Comparison of ENCODE assay signal across 22 cellular contexts in genomic region chr1:16020325-16020724, GRCh38. TPM values are rescaled to one million over a fixed set of nuclear protein-coding genes. Genes with fewer than 3 reads are reported as not detected.
DNase-seq lines count a peak whose midpoint lies in the region; ATAC-seq and TF ChIP-seq lines count a peak whose summit lies in the region.
"Had no signal": no experiment of that assay in that cellular context is flagged by ENCODE, and none has a peak within 500 bp of the region (broad histone marks: within the 10 kb centered on the region; RNA-seq: fewer than 3 reads in every experiment).

No MANE protein-coding gene starts in this region.

- TF ChIP-seq RAD21 in IMR-90 (IDR thresholded peaks at IDR 0.05; ENCODE audit: low read length) = no peak

- H3K4me1 ChIP-seq in IMR-90 (ENCODE audit: control insufficient read depth, insufficient read depth, low read length) = peaks cover 23% of the 10 kb centered on the region
- peaks cover 51% of the 10 kb centered on the region for H3K4me1 ChIP-seq in osteoblast (ENCODE audit: insufficient read depth, low read length)
- H3K4me1 ChIP-seq in thoracic aorta (ENCODE audit: control insufficient read depth in 1 of 2, low read depth in 2 of 2) = peaks cover 20 to 45% of the 10 kb centered on the region in 2 donors

- H2BK120ac ChIP-seq in IMR-90 (ENCODE audit: low read depth, low read length) = peak overlapping the region; percentile 40; the same call in 1 of the 2 replicates

- 0 out of 3 replicates have a peak overlapping the region, but pooled peaks have one; percentile 2 for H2BK15ac ChIP-seq in IMR-90 (ENCODE audit: low read depth, low read length)

- H3K27me3 ChIP-seq in IMR-90 (ENCODE audit: control insufficient read depth, insufficient read depth, low read length) (peaks cover 2% of the 10 kb centered on the region; the same call in 1 of the 2 replicates), osteoblast (ENCODE audit: insufficient read depth, low read length) (no peaks in the 10 kb centered on the region), thoracic aorta (replicated peaks; ENCODE audit: insufficient read depth) (no peaks in the 10 kb centered on the region)
- H3K27me3 ChIP-seq: left lung had no signal

- H4K20me1 ChIP-seq in IMR-90 (ENCODE audit: insufficient read depth, low read length) = no peaks in the 10 kb centered on the region
- no peaks in the 10 kb centered on the region for H4K20me1 ChIP-seq in osteoblast (ENCODE audit: insufficient read depth, low read length)

- CTCF ChIA-PET in IMR-90 (lab: Yijun Ruan, JAX) = no interaction called here

- no TSS peak for BruUV-seq in IMR-90 (replicated peaks; lab: Mats Ljungman, UMichigan)

- in situ Hi-C loops in IMR-90 (cut with MboI; ENCODE audit: low sequenced_read_pairs) = no loop called here

- no peak overlapping the region for H3K56ac ChIP-seq in IMR-90 (ENCODE audit: extremely low read depth, insufficient read depth, low read length)

- H2AFZ ChIP-seq in IMR-90 (replicated peaks; ENCODE audit: low read length, poor library complexity) = peak overlapping the region; percentile 59
- peak overlapping the region; percentile 7 for H2AFZ ChIP-seq in osteoblast (ENCODE audit: low read length)

- H3K9me1 ChIP-seq in IMR-90 (ENCODE audit: insufficient read depth, low read length) = peaks cover 3% of the 10 kb centered on the region

- H3K9me3 ChIP-seq in IMR-90 (ENCODE audit: control insufficient read depth, insufficient read depth, low read length) (no peaks in the 10 kb centered on the region), osteoblast (ENCODE audit: low read depth, low read length) (no peaks in the 10 kb centered on the region), thoracic aorta (no peaks in the 10 kb centered on the region)
- H3K9me3 ChIP-seq: left lung had no signal

- dilution Hi-C loops in IMR-90 (cut with HindIII; ENCODE audit: low sequenced_read_pairs, unreplicated experiment) = no loop called here

- H3K18ac ChIP-seq in IMR-90 (ENCODE audit: low read depth, low read length) = no peak overlapping the region

- H3K23ac ChIP-seq in IMR-90 (ENCODE audit: low read depth, low read length) = no peak overlapping the region

- H2BK5ac ChIP-seq in IMR-90 (ENCODE audit: low read depth, low read length, poor library complexity, severe bottlenecking) = no peak overlapping the region

- WGBS in IMR-90 (ENCODE audit: extremely low coverage in 2 of 2, insufficient read length in 1 of 2), 2 experiments = no CpG with 5 or more reads among the region's 6 CpGs

- peaks cover 10% of the 10 kb centered on the region for H3K79me2 ChIP-seq in osteoblast (ENCODE audit: insufficient read depth, low read length)

- TF ChIP-seq CTCF in IMR-90 (conservative IDR thresholded peaks at IDR 0.05; ENCODE audit: low read depth, low read length) (no peak), osteoblast (IDR thresholded peaks at IDR 0.05; ENCODE audit: extremely low read depth, low read depth, low read length) (no peak), thoracic aorta (IDR thresholded peaks at IDR 0.05) (no peak)

- H3K27ac ChIP-seq in IMR-90 (ENCODE audit: insufficient read depth, low read length) (no peak overlapping the region), osteoblast (ENCODE audit: low read depth, low read length) (peak overlapping the region; percentile 97), thoracic aorta (peak overlapping the region; percentile 97 to 100)
- H3K27ac ChIP-seq: left lung had no signal

- intact Hi-C loops in IMR-90 (cut with micrococcal nuclease) = no loop called here
- intact Hi-C loops in Right ventricle myocardium superior (cut with DNase I) = no loop called here

- no peak for TF ChIP-seq POLR2A in IMR-90 (IDR thresholded peaks at IDR 0.05; ENCODE audit: low read depth, low read length)

- no peak overlapping the region for H2BK20ac ChIP-seq in IMR-90 (ENCODE audit: low read depth, low read length)

- peak overlapping the region; percentile 9; the same call in 1 of the 2 replicates for H4K91ac ChIP-seq in IMR-90 (ENCODE audit: insufficient read depth, low read depth, low read length)

- H3K4ac ChIP-seq in IMR-90 (ENCODE audit: low read depth, low read length) = peak overlapping the region; percentile 72

- no peak for ATAC-seq in IMR-90 (ENCODE audit: low read depth)
- peak; percentile 2 for ATAC-seq in Right ventricle myocardium superior (ENCODE audit: poor library complexity)
- ATAC-seq in thoracic aorta (ENCODE audit: insufficient number of reproducible peaks, low FRiP score, low read depth) = no peak
- ATAC-seq in HG03469 (IDR thresholded peaks at IDR 0.05; ENCODE audit: unreplicated experiment) = no peak
- no peak for ATAC-seq in GM19328 (IDR thresholded peaks at IDR 0.05; ENCODE audit: unreplicated experiment)
- no peak for ATAC-seq in GM18517 (IDR thresholded peaks at IDR 0.05; ENCODE audit: unreplicated experiment)
- ATAC-seq in HG03039 (IDR thresholded peaks at IDR 0.05; ENCODE audit: unreplicated experiment) = no peak
- ATAC-seq: CD8-positive, alpha-beta T cell; left lung had no signal

- H3K9ac ChIP-seq in IMR-90 (ENCODE audit: low read depth, low read length) = no peak overlapping the region

- POLR2A ChIA-PET in IMR-90 (lab: Charles Lee; ENCODE audit: unreplicated experiment) = no interaction called here

- peak overlapping the region; percentile 83 for H2AK5ac ChIP-seq in IMR-90 (ENCODE audit: low read depth, low read length)

- no peak for DNase-seq in IMR-90
- DNase-seq in Right ventricle myocardium superior = peak; percentile 62
- DNase-seq in osteoblast (ENCODE audit: insufficient read length, low spot score, missing footprints) = peak; percentile 85
- no peak for DNase-seq in thoracic aorta (ENCODE audit: low spot score)
- DNase-seq: activated CD4-positive, alpha-beta T cell treated with anti-CD3 and anti-CD28 coated beads for 48 hours; activated effector memory CD4-positive, alpha-beta T cell treated with Interleukin-2 at 50 U/mL for 16 hours; CD8-positive, alpha-beta T cell; erythroblast; Kasumi-1; NCI-H1105; NCI-H2081 treated with DMSO at 0.1 percent for 48 hours; NCI-H510A; small intestine; stimulated activated CD4-positive, alpha-beta T cell treated with anti-CD3 and anti-CD28 coated beads, Interleukin-4, amount 100 ng/mL, for 4 hours had no signal

- H3K4me2 ChIP-seq in IMR-90 (ENCODE audit: low read depth, low read length) (no peak overlapping the region), osteoblast (ENCODE audit: insufficient read depth, low read length) (no peak overlapping the region)

- no peaks in the 10 kb centered on the region for H3K36me3 ChIP-seq in IMR-90 (ENCODE audit: control insufficient read depth, insufficient read depth, low read length)
- H3K36me3 ChIP-seq in osteoblast (ENCODE audit: insufficient read depth, low read length) = no peaks in the 10 kb centered on the region
- H3K36me3 ChIP-seq in thoracic aorta = peaks cover 4% of the 10 kb centered on the region
- H3K36me3 ChIP-seq: left lung had no signal

- H3K4me3 ChIP-seq in IMR-90 (ENCODE audit: insufficient read depth, low read depth, low read length) = no peak overlapping the region
- H3K4me3 ChIP-seq in osteoblast (ENCODE audit: insufficient read depth, low read length) = no peak overlapping the region
- H3K4me3 ChIP-seq in thoracic aorta = no peak overlapping the region
- H3K4me3 ChIP-seq: left lung had no signal

- H3K14ac ChIP-seq in IMR-90 (replicated peaks; ENCODE audit: low read depth, low read length) = peak overlapping the region; percentile 62

- H2AK9ac ChIP-seq in IMR-90 (replicated peaks; ENCODE audit: low read depth, low read length, poor library complexity) = peak overlapping the region; percentile 68

- H4K8ac ChIP-seq in IMR-90 (ENCODE audit: low read depth in 2 of 2, low read length in 2 of 2) = peak overlapping the region in 1 of 2 experiments; percentile 26; a peak in 1 of 4 replicates

- no peak overlapping the region for H4K5ac ChIP-seq in IMR-90 (ENCODE audit: low read depth, low read length)

- H3K79me1 ChIP-seq in IMR-90 (ENCODE audit: low read depth in 1 of 2, low read length in 2 of 2) = no peaks in the 10 kb centered on the region

TF ChIP-seq in IMR-90, 13 proteins besides CTCF, POLR2A, EP300 and RAD21 (continues in another document):
- TF ChIP-seq MAZ (IDR thresholded peaks at IDR 0.05; ENCODE audit: borderline replicate concordance, low read depth, low read length) = no peak
- no peak for TF ChIP-seq CHD1 (IDR thresholded peaks at IDR 0.05; ENCODE audit: low read depth, low read length)
- no peak for TF ChIP-seq FOS (IDR thresholded peaks at IDR 0.05; ENCODE audit: low read depth, low read length)
- TF ChIP-seq SMC3 (IDR thresholded peaks at IDR 0.05; ENCODE audit: low read depth, low read length) = no peak

RNA-seq across cellular contexts. Expression of gene CLCNKA, which starts 1.5 kb away (rescaled TPM):
- total RNA-seq in IMR-90 (2012; rRNA removed) = not detected in 2 replicates
- polyA plus RNA-seq in IMR-90 (2012; rRNA removed) = 0.05 TPM in 1 of 2 replicates, not detected in the other
- polyA plus RNA-seq in IMR-90 (2012; cell fraction: cytosol; rRNA removed) = 0.07 and 0.16 TPM in 2 replicates
- 0.76 and 1.0 TPM in 2 replicates for polyA plus RNA-seq in IMR-90 (2012; cell fraction: nucleus; rRNA removed; ENCODE audit: low replicate concordance)
- 0.35 TPM for total RNA-seq in Right ventricle myocardium superior
- not detected in 2 replicates for total RNA-seq in osteoblast
- 1 to 10 TPM in 1 of 2 donors, not detected in 1; 4.7 TPM for total RNA-seq in thoracic aorta
- total RNA-seq: CD8-positive, alpha-beta T cell; glomerular endothelial cell; HT1080 had no signal

RNA-seq across cellular contexts. Expression of gene HSPB7, which starts 2.5 kb away (rescaled TPM):
- 0.54 and 0.56 TPM in 2 replicates for total RNA-seq in IMR-90 (2012; rRNA removed)
- 3.0 and 4.3 TPM in 2 replicates for polyA plus RNA-seq in IMR-90 (2012; rRNA removed)
- 2.7 and 5.1 TPM in 2 replicates for polyA plus RNA-seq in IMR-90 (2012; cell fraction: cytosol; rRNA removed)
- polyA plus RNA-seq in IMR-90 (2012; cell fraction: nucleus; rRNA removed; ENCODE audit: low replicate concordance) = 3.0 and 6.7 TPM in 2 replicates
- total RNA-seq in Right ventricle myocardium superior = 3,577 TPM
- 4.1 and 6.9 TPM in 2 replicates for total RNA-seq in osteoblast
- 100 to 1,000 TPM; 223 to 430 TPM for total RNA-seq in thoracic aorta
- total RNA-seq: CD8-positive, alpha-beta T cell; glomerular endothelial cell; HT1080 had no signal

RNA-seq across cellular contexts. Expression of gene SRARP, which starts 16.3 kb away (rescaled TPM):
- total RNA-seq in IMR-90 (2012; rRNA removed) (not detected in 2 replicates), Right ventricle myocardium superior (0.59 TPM), osteoblast (not detected in 2 replicates), thoracic aorta (not detected)
- not detected in 2 replicates for polyA plus RNA-seq in IMR-90 (2012; rRNA removed)
- not detected in 2 replicates for polyA plus RNA-seq in IMR-90 (2012; cell fraction: cytosol; rRNA removed)
- polyA plus RNA-seq in IMR-90 (2012; cell fraction: nucleus; rRNA removed; ENCODE audit: low replicate concordance) = not detected in 2 replicates
- total RNA-seq: CD8-positive, alpha-beta T cell; glomerular endothelial cell; HT1080; left lung; omental fat pad had no signal
- polyA plus RNA-seq: small intestine had no signal

RNA-seq across cellular contexts. Expression of gene CLCNKB, which starts 23.3 kb away (rescaled TPM):
- total RNA-seq in IMR-90 (2012; rRNA removed) (not detected in 2 replicates), Right ventricle myocardium superior (2.5 TPM), osteoblast (0.29 and 0.36 TPM in 2 replicates), thoracic aorta (not detected)
- 0.09 and 0.11 TPM in 2 replicates for polyA plus RNA-seq in IMR-90 (2012; rRNA removed)
- 0.14 and 0.41 TPM in 2 replicates for polyA plus RNA-seq in IMR-90 (2012; cell fraction: cytosol; rRNA removed)
- 0.70 and 0.76 TPM in 2 replicates for polyA plus RNA-seq in IMR-90 (2012; cell fraction: nucleus; rRNA removed; ENCODE audit: low replicate concordance)
- total RNA-seq: CD8-positive, alpha-beta T cell; glomerular endothelial cell; HT1080 had no signal

RNA-seq across cellular contexts. Expression of gene ZBTB17, which starts 44.4 kb away (rescaled TPM):
- total RNA-seq in IMR-90 (2012; rRNA removed) (26.3 and 29.7 TPM in 2 replicates), Right ventricle myocardium superior (21.2 TPM), osteoblast (25.0 and 29.7 TPM in 2 replicates), thoracic aorta (10 to 100 TPM; 42.9 to 46.5 TPM)
- polyA plus RNA-seq in IMR-90 (2012; rRNA removed) = 58.2 and 65.5 TPM in 2 replicates
- polyA plus RNA-seq in IMR-90 (2012; cell fraction: cytosol; rRNA removed) = 27.1 and 37.4 TPM in 2 replicates
- 190 and 417 TPM in 2 replicates for polyA plus RNA-seq in IMR-90 (2012; cell fraction: nucleus; rRNA removed; ENCODE audit: low replicate concordance)

Comparison
In these comparisons a context has a peak if more than half of its experiments do, and no peak if none do; other contexts are left out.
1. DNase-seq: peak in Right ventricle myocardium superior (single experiment) and osteoblast (single experiment); none in IMR-90 (single experiment) and thoracic aorta (single experiment).
2. RNA of gene HSPB7, which starts 2.5 kb away (total RNA-seq): 3,577 TPM in Right ventricle myocardium superior (single experiment) and 223 to 430 TPM in thoracic aorta; 4.1 to 6.9 TPM in osteoblast and 0.54 to 0.56 TPM in IMR-90; every median in the first group is over 10 times any median in the second.